ENCODE assay signal across 1 cellular context in the genomic region with DNA sequence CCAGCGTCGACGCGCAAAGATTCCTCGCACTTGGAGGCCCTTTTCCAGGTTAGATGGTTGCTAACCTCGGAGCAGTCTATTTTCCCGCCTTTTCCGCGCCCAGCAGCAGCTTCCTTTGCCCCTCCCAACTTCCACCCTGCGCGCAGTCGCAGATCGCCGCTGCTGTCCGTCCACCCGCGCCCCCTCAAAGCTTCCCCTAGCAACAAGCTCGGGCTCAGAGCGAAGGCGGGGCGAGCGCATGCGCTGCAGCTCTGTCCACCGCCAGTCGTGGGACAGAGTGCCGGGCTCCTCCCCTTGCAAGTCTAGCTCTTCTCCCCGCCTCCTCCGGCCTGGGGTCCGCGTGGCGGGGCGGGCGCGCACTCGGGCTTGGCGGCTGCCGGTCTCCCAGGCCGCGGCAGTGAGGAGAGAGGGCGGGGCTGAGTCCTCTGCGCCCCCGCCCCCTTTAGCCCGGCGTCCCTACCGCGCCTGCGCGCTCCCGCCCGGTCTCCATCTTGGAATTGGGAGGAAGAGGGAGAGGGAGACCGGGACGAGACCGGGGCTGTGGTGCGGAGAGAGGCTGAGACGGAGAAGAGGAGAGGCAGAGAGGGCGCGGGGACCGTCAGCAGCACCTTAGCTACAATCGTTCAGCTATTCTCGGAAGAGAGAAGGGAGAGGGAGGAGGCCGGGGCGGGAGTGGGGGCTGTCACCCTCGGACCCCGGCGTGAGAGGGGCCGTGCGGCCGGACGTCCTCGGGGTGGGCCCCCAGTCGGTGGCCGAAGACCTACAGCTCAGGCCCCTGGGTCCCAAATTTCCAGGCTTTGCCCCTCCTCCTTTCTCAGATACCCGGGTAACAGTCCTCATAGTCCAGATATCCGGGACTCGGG.
TF ChIP-seq lines count a peak whose summit lies in the region.

A gene (plus strand): TSS at position 485 of the 863 bp plus-strand sequence. CDS start 3,905 bp downstream, outside the sequence.

TF ChIP-seq in K562, 482 proteins besides CTCF, POLR2A, EP300 and RAD21 (continued from another document and continues in another):
- TF ChIP-seq SAFB2 (IDR thresholded peaks at IDR 0.05; ENCODE audit: borderline replicate concordance, low read depth, low read length, severe bottlenecking) (no peak), RUNX1 (IDR thresholded peaks at IDR 0.05; ENCODE audit: low read depth) (peak; percentile 20; the same call in 1 of the 2 replicates), ATF7 (IDR thresholded peaks at IDR 0.05) (peak; percentile 76), SP1 (CRISPR knock-in tag; IDR thresholded peaks at IDR 0.05) (peak; percentile 93), RBM22 (IDR thresholded peaks at IDR 0.05; ENCODE audit: low read depth, low read length, poor library complexity, severe bottlenecking) (peak; percentile 26), PHF20 (IDR thresholded peaks at IDR 0.05; ENCODE audit: partially characterized antibody) (peak; percentile 76), ZNF696 (CRISPR knock-in tag; conservative IDR thresholded peaks at IDR 0.05) (no peak), MCM2 (IDR thresholded peaks at IDR 0.05; ENCODE audit: low read depth) (no peak), CBX3 (IDR thresholded peaks at IDR 0.05; ENCODE audit: borderline replicate concordance in 1 of 2, low read length in 2 of 2) (peak in 1 of 2 experiments; percentile 98; a peak in 2 of 3 replicates), ATF1 (CRISPR knock-in tag; IDR thresholded peaks at IDR 0.05) (no peak), ATF1 (tag; IDR thresholded peaks at IDR 0.05) (peak; percentile 60), PURB (CRISPR knock-in tag; IDR thresholded peaks at IDR 0.05; ENCODE audit: low read depth) (no peak), MAZ (CRISPR knock-in tag; conservative IDR thresholded peaks at IDR 0.05 in 1 of 2, IDR thresholded peaks at IDR 0.05 in 1 of 2) (peak; percentile 94 to 96), CBFB (CRISPR knock-in tag; IDR thresholded peaks at IDR 0.05) (no peak), GTF2F1 (IDR thresholded peaks at IDR 0.05; ENCODE audit: low read depth, low read length) (no peak), ZNF133 (CRISPR knock-in tag; IDR thresholded peaks at IDR 0.05) (no peak), POLR2H (tag; IDR thresholded peaks at IDR 0.05; ENCODE audit: low read depth) (no peak), RCOR1 (IDR thresholded peaks at IDR 0.05; ENCODE audit: borderline replicate concordance in 1 of 2, low read depth in 2 of 2, low read length in 2 of 2) (no peak)
- TF ChIP-seq, protein P1, sequence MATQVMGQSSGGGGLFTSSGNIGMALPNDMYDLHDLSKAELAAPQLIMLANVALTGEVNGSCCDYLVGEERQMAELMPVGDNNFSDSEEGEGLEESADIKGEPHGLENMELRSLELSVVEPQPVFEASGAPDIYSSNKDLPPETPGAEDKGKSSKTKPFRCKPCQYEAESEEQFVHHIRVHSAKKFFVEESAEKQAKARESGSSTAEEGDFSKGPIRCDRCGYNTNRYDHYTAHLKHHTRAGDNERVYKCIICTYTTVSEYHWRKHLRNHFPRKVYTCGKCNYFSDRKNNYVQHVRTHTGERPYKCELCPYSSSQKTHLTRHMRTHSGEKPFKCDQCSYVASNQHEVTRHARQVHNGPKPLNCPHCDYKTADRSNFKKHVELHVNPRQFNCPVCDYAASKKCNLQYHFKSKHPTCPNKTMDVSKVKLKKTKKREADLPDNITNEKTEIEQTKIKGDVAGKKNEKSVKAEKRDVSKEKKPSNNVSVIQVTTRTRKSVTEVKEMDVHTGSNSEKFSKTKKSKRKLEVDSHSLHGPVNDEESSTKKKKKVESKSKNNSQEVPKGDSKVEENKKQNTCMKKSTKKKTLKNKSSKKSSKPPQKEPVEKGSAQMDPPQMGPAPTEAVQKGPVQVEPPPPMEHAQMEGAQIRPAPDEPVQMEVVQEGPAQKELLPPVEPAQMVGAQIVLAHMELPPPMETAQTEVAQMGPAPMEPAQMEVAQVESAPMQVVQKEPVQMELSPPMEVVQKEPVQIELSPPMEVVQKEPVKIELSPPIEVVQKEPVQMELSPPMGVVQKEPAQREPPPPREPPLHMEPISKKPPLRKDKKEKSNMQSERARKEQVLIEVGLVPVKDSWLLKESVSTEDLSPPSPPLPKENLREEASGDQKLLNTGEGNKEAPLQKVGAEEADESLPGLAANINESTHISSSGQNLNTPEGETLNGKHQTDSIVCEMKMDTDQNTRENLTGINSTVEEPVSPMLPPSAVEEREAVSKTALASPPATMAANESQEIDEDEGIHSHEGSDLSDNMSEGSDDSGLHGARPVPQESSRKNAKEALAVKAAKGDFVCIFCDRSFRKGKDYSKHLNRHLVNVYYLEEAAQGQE (CRISPR knock-in tag; IDR thresholded peaks at IDR 0.05; ENCODE audit: low read depth): peak; percentile 65; the same call in 1 of the 2 replicates
- TF ChIP-seq, protein P2, sequence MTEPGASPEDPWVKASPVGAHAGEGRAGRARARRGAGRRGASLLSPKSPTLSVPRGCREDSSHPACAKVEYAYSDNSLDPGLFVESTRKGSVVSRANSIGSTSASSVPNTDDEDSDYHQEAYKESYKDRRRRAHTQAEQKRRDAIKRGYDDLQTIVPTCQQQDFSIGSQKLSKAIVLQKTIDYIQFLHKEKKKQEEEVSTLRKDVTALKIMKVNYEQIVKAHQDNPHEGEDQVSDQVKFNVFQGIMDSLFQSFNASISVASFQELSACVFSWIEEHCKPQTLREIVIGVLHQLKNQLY (CRISPR knock-in tag; conservative IDR thresholded peaks at IDR 0.05): no peak
- TF ChIP-seq, protein P3, sequence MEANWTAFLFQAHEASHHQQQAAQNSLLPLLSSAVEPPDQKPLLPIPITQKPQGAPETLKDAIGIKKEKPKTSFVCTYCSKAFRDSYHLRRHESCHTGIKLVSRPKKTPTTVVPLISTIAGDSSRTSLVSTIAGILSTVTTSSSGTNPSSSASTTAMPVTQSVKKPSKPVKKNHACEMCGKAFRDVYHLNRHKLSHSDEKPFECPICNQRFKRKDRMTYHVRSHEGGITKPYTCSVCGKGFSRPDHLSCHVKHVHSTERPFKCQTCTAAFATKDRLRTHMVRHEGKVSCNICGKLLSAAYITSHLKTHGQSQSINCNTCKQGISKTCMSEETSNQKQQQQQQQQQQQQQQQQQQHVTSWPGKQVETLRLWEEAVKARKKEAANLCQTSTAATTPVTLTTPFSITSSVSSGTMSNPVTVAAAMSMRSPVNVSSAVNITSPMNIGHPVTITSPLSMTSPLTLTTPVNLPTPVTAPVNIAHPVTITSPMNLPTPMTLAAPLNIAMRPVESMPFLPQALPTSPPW (CRISPR knock-in tag; IDR thresholded peaks at IDR 0.05): peak; percentile 94
- TF ChIP-seq, protein P4, sequence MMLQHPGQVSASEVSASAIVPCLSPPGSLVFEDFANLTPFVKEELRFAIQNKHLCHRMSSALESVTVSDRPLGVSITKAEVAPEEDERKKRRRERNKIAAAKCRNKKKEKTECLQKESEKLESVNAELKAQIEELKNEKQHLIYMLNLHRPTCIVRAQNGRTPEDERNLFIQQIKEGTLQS (IDR thresholded peaks at IDR 0.05): no peak
- TF ChIP-seq, protein P4 (CRISPR knock-in tag; conservative IDR thresholded peaks at IDR 0.05): no peak
- TF ChIP-seq, protein P5, sequence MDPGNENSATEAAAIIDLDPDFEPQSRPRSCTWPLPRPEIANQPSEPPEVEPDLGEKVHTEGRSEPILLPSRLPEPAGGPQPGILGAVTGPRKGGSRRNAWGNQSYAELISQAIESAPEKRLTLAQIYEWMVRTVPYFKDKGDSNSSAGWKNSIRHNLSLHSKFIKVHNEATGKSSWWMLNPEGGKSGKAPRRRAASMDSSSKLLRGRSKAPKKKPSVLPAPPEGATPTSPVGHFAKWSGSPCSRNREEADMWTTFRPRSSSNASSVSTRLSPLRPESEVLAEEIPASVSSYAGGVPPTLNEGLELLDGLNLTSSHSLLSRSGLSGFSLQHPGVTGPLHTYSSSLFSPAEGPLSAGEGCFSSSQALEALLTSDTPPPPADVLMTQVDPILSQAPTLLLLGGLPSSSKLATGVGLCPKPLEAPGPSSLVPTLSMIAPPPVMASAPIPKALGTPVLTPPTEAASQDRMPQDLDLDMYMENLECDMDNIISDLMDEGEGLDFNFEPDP (CRISPR knock-in tag; IDR thresholded peaks at IDR 0.05): 0 out of 2 replicates have a peak, but pooled peaks have one; percentile 29
- TF ChIP-seq, protein P6, sequence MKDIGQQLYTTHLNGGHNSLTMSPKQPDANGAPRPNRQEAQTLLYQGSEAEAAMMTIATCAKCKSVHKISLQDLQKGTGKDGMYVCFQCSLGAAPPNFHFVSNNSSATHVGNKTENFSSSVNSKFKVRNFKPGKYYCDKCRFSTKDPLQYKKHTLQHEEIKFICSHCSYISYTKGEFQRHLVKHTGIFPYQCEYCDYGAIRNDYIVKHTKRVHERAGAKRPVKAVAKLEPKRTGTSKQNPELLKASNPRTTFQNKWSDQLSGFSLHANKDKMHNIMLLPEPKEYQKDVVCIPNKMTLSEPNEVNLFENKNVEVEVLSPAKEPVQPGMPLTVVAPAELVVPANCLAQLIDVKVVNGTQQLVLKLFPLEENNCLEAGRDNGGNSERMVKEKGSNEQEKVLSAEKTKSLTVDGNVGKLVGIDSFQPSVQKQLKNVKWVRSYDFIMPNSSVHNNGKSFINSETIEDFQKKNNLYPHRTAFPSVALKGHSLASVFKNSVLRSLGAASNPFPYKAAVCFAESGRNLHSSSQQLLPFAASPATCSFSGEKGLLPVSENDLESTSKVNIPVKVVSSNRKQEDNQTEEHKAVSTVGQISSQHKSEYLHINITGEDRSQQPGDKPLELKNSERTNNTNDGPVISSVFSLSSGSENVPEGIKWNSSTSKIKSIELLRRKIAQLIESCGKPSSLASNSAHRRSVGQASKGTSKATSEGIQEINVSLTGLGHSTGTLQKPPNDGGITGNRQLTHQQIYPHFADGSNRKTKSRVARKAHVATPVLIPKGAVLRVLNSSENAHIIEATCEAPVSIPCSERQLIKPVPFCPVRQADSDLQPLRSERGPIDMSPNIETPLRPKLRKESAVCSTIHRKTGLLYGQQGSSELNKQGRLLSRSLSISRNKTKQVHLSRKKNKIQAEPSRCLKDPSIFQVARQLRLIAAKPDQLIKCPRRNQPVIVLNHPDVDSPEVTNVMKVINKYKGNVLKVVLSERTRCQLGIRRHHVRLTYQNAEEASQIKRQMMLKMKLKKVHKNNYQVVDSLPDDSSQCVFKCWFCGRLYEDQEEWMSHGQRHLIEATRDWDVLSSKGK (CRISPR knock-in tag; IDR thresholded peaks at IDR 0.05): no peak
- TF ChIP-seq, protein P7, sequence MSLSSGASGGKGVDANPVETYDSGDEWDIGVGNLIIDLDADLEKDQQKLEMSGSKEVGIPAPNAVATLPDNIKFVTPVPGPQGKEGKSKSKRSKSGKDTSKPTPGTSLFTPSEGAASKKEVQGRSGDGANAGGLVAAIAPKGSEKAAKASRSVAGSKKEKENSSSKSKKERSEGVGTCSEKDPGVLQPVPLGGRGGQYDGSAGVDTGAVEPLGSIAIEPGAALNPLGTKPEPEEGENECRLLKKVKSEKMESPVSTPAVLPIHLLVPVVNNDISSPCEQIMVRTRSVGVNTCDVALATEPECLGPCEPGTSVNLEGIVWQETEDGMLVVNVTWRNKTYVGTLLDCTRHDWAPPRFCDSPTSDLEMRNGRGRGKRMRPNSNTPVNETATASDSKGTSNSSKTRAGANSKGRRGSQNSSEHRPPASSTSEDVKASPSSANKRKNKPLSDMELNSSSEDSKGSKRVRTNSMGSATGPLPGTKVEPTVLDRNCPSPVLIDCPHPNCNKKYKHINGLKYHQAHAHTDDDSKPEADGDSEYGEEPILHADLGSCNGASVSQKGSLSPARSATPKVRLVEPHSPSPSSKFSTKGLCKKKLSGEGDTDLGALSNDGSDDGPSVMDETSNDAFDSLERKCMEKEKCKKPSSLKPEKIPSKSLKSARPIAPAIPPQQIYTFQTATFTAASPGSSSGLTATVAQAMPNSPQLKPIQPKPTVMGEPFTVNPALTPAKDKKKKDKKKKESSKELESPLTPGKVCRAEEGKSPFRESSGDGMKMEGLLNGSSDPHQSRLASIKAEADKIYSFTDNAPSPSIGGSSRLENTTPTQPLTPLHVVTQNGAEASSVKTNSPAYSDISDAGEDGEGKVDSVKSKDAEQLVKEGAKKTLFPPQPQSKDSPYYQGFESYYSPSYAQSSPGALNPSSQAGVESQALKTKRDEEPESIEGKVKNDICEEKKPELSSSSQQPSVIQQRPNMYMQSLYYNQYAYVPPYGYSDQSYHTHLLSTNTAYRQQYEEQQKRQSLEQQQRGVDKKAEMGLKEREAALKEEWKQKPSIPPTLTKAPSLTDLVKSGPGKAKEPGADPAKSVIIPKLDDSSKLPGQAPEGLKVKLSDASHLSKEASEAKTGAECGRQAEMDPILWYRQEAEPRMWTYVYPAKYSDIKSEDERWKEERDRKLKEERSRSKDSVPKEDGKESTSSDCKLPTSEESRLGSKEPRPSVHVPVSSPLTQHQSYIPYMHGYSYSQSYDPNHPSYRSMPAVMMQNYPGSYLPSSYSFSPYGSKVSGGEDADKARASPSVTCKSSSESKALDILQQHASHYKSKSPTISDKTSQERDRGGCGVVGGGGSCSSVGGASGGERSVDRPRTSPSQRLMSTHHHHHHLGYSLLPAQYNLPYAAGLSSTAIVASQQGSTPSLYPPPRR (CRISPR knock-in tag; IDR thresholded peaks at IDR 0.05; ENCODE audit: borderline replicate concordance): no peak
- TF ChIP-seq, protein P8, sequence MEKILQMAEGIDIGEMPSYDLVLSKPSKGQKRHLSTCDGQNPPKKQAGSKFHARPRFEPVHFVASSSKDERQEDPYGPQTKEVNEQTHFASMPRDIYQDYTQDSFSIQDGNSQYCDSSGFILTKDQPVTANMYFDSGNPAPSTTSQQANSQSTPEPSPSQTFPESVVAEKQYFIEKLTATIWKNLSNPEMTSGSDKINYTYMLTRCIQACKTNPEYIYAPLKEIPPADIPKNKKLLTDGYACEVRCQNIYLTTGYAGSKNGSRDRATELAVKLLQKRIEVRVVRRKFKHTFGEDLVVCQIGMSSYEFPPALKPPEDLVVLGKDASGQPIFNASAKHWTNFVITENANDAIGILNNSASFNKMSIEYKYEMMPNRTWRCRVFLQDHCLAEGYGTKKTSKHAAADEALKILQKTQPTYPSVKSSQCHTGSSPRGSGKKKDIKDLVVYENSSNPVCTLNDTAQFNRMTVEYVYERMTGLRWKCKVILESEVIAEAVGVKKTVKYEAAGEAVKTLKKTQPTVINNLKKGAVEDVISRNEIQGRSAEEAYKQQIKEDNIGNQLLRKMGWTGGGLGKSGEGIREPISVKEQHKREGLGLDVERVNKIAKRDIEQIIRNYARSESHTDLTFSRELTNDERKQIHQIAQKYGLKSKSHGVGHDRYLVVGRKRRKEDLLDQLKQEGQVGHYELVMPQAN (IDR thresholded peaks at IDR 0.05; ENCODE audit: borderline replicate concordance): peak; percentile 68; the same call in 1 of the 2 replicates
- TF ChIP-seq, protein P9, sequence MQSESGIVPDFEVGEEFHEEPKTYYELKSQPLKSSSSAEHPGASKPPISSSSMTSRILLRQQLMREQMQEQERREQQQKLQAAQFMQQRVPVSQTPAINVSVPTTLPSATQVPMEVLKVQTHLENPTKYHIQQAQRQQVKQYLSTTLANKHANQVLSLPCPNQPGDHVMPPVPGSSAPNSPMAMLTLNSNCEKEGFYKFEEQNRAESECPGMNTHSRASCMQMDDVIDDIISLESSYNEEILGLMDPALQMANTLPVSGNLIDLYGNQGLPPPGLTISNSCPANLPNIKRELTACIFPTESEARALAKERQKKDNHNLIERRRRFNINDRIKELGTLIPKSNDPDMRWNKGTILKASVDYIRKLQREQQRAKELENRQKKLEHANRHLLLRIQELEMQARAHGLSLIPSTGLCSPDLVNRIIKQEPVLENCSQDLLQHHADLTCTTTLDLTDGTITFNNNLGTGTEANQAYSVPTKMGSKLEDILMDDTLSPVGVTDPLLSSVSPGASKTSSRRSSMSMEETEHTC (IDR thresholded peaks at IDR 0.05): no peak
